Comparison of ENCODE assay signal across 19 cellular contexts in genomic region chr15:87034886-87035285, GRCh38.
DNase-seq lines count a peak whose midpoint lies in the region; ATAC-seq, FAIRE-seq and TF ChIP-seq lines count a peak whose summit lies in the region.
"Had no signal": no experiment of that assay in that cellular context is flagged by ENCODE, and none has a peak within 500 bp of the region (broad histone marks: within the 10 kb centered on the region; RNA-seq: fewer than 3 reads in every experiment).

No MANE protein-coding gene starts in this region.

- FAIRE-seq in G401.6 (lab: Jason Lieb, UNC) (peak; percentile 66), K562 (lab: Jason Lieb, UNC) (no peak), kidney (lab: Jason Lieb, UNC) (peak; percentile 47)
- FAIRE-seq: GM12878, H54 had no signal

- no peaks in the 10 kb centered on the region for H3K36me3 ChIP-seq in K562 (ENCODE audit: control insufficient read depth, insufficient read depth, low read length)
- H3K36me3 ChIP-seq in kidney (ENCODE audit: control insufficient read depth in 1 of 2, insufficient read depth in 2 of 2, low read length in 2 of 2): no peaks in the 10 kb centered on the region
- H3K36me3 ChIP-seq: HAP-1 had no signal

- H3K9me3 ChIP-seq in K562 (replicated peaks; ENCODE audit: control insufficient read depth, insufficient read depth, low read depth, low read length) (no peaks in the 10 kb centered on the region; the same call in none of the 2 replicates), kidney (ENCODE audit: control insufficient read depth in 1 of 2, low read length in 2 of 2) (no peaks in the 10 kb centered on the region)

- H3K9ac ChIP-seq in K562 (ENCODE audit: insufficient read depth in 1 of 2, low read depth in 2 of 2, low read length in 2 of 2): no peak overlapping the region
- H3K9ac ChIP-seq in kidney (ENCODE audit: low read length in 2 of 2): no peak overlapping the region

- no peak overlapping the region for H3K4me3 ChIP-seq in K562
- H3K4me3 ChIP-seq in kidney (ENCODE audit: low read length in 2 of 2): no peak overlapping the region
- H3K4me3 ChIP-seq: GM12878, HAP-1 had no signal

- intact Hi-C loops in K562 (cut with micrococcal nuclease): no loop called here
- intact Hi-C loops in kidney (cut with DNase I): no loop called here
- intact Hi-C loops in activated T-helper 2 cell treated with anti-CD3 and anti-CD28 coated beads, Interferon-gamma antibody, Interleukin-2, Interleukin-4, amounts not matched to agents 10 μg/mL and 5 μg/mL and 100 μg/mL, durations not matched to agents 14 hours and 24 hours and 36 hours (cut with micrococcal nuclease): no loop called here

- H3K4me2 ChIP-seq in K562 (ENCODE audit: insufficient read depth, low read length): no peak overlapping the region

- no peak overlapping the region for H3K27ac ChIP-seq in K562 (ENCODE audit: extremely low read depth, low read depth, low read length)
- H3K27ac ChIP-seq in kidney (ENCODE audit: low read depth in 2 of 2, low read length in 2 of 2): no peak overlapping the region

- no peak overlapping the region for H3K27ac Mint-ChIP-seq in activated T-helper 2 cell treated with anti-CD3 and anti-CD28 coated beads, Interferon-gamma antibody, Interleukin-2, Interleukin-4, amounts not matched to agents 10 μg/mL and 5 μg/mL and 100 μg/mL, durations not matched to agents 14 hours and 24 hours and 36 hours
- H3K27ac Mint-ChIP-seq: CD4-positive, alpha-beta memory T cell; HFFc6 had no signal

- no peaks in the 10 kb centered on the region for H3K27me3 ChIP-seq in K562 (ENCODE audit: control insufficient read depth in 2 of 2, insufficient read depth in 2 of 2, low read length in 2 of 2)

- WGBS in K562 (ENCODE audit: insufficient coverage, low coverage, missing lambda C conversion rate): 62% methylated on average over 16 of the region's 16 CpGs

- POLR2A ChIA-PET in K562 (lab: Yijun Ruan, JAX): no interaction called here

- no peaks in the 10 kb centered on the region for H3K79me2 ChIP-seq in K562 (ENCODE audit: control insufficient read depth, insufficient read depth, low read length)

- no peak overlapping the region for H3K4me3 Mint-ChIP-seq in activated T-helper 2 cell treated with anti-CD3 and anti-CD28 coated beads, Interferon-gamma antibody, Interleukin-2, Interleukin-4, amounts not matched to agents 10 μg/mL and 5 μg/mL and 100 μg/mL, durations not matched to agents 14 hours and 24 hours and 36 hours (ENCODE audit: low read depth)
- H3K4me3 Mint-ChIP-seq: CD4-positive, alpha-beta memory T cell; HFFc6 had no signal

- no peak overlapping the region for H2AFZ ChIP-seq in K562 (ENCODE audit: low read depth, low read length)

- no peaks in the 10 kb centered on the region for H3K9me3 Mint-ChIP-seq in activated T-helper 2 cell treated with anti-CD3 and anti-CD28 coated beads, Interferon-gamma antibody, Interleukin-2, Interleukin-4, amounts not matched to agents 10 μg/mL and 5 μg/mL and 100 μg/mL, durations not matched to agents 14 hours and 24 hours and 36 hours

- BruUV-seq in K562 (replicated peaks; lab: Mats Ljungman, UMichigan): no TSS peak

- no peaks in the 10 kb centered on the region for H3K27me3 Mint-ChIP-seq in activated T-helper 2 cell treated with anti-CD3 and anti-CD28 coated beads, Interferon-gamma antibody, Interleukin-2, Interleukin-4, amounts not matched to agents 10 μg/mL and 5 μg/mL and 100 μg/mL, durations not matched to agents 14 hours and 24 hours and 36 hours (ENCODE audit: low read depth)

- in situ Hi-C loops in K562 (cut with MboI): no loop called here

- no peak for TF ChIP-seq CTCF in K562 (IDR thresholded peaks at IDR 0.05 in 2 of 3, conservative IDR thresholded peaks at IDR 0.05 in 1 of 3; ENCODE audit: insufficient read depth in 2 of 3, low read depth in 1 of 3, low read length in 3 of 3)
- TF ChIP-seq CTCF in kidney (IDR thresholded peaks at IDR 0.05; ENCODE audit: borderline replicate concordance, extremely low read depth, insufficient read depth): no peak

- H3K4me1 Mint-ChIP-seq in activated T-helper 2 cell treated with anti-CD3 and anti-CD28 coated beads, Interferon-gamma antibody, Interleukin-2, Interleukin-4, amounts not matched to agents 10 μg/mL and 5 μg/mL and 100 μg/mL, durations not matched to agents 14 hours and 24 hours and 36 hours (ENCODE audit: low read depth): no peaks in the 10 kb centered on the region
- H3K4me1 Mint-ChIP-seq: CD4-positive, alpha-beta memory T cell had no signal

- TF ChIP-seq EP300 in K562 (IDR thresholded peaks at IDR 0.05; ENCODE audit: low read length): no peak

- ATAC-seq in K562 (no peak), GM21447 (IDR thresholded peaks at IDR 0.05; ENCODE audit: unreplicated experiment) (no peak)
- ATAC-seq: GM12878 had no signal

- H3K4me1 ChIP-seq in K562 (replicated peaks in 1 of 2; ENCODE audit: control insufficient read depth in 2 of 2, insufficient read depth in 2 of 2, low read length in 2 of 2) (no peaks in the 10 kb centered on the region), kidney (ENCODE audit: control insufficient read depth in 1 of 2, insufficient read depth in 1 of 2, low read depth in 1 of 2, low read length in 2 of 2) (no peaks in the 10 kb centered on the region)
- H3K4me1 ChIP-seq: HAP-1 had no signal

- no peaks in the 10 kb centered on the region for H3K9me1 ChIP-seq in K562 (ENCODE audit: control insufficient read depth, insufficient read depth, low read length)

- TF ChIP-seq RAD21 in K562 (CRISPR knock-in tag; conservative IDR thresholded peaks at IDR 0.05 in 1 of 2, IDR thresholded peaks at IDR 0.05 in 1 of 2): no peak

- CTCF ChIA-PET in K562 (lab: Yijun Ruan, JAX; ENCODE audit: low intra/inter-chr PET ratio): no interaction called here

- DNase-seq in K562 (ENCODE audit: extremely low read depth in 1 of 4, low spot score in 3 of 4): no peak
- no peak for DNase-seq in kidney
- DNase-seq in GM19238 (ENCODE audit: insufficient read length, low spot score): no peak
- no peak for DNase-seq in NCI-H2196 treated with DMSO at 0.1 percent for 48 hours (lab: John Stamatoyannopoulos, UW; ENCODE audit: unreplicated experiment)
- DNase-seq in activated T-helper 2 cell treated with anti-CD3 and anti-CD28 coated beads, Interferon-gamma antibody, Interleukin-2, Interleukin-4, amounts not matched to agents 10 μg/mL and 5 μg/mL and 100 μg/mL, durations not matched to agents 14 hours and 24 hours and 36 hours (ENCODE audit: low spot score): no peak
- DNase-seq: 8988T; C1 segment of cervical spinal cord; Calu3; CD4-positive, alpha-beta memory T cell; COR-L47; DND-41; GDM1; GOT3; HFFc6 had no signal

- no peaks in the 10 kb centered on the region for H3K36me3 Mint-ChIP-seq in activated T-helper 2 cell treated with anti-CD3 and anti-CD28 coated beads, Interferon-gamma antibody, Interleukin-2, Interleukin-4, amounts not matched to agents 10 μg/mL and 5 μg/mL and 100 μg/mL, durations not matched to agents 14 hours and 24 hours and 36 hours (ENCODE audit: low read depth)
- H3K36me3 Mint-ChIP-seq: CD4-positive, alpha-beta memory T cell had no signal

- no peaks in the 10 kb centered on the region for H4K20me1 ChIP-seq in K562 (replicated peaks; ENCODE audit: control insufficient read depth, insufficient read depth, low read length)

- TF ChIP-seq POLR2A in K562 (conservative IDR thresholded peaks at IDR 0.05): no peak

TF ChIP-seq in K562, 482 proteins besides CTCF, POLR2A, EP300 and RAD21:
- TF ChIP-seq NFIX (CRISPR knock-in tag; IDR thresholded peaks at IDR 0.05; ENCODE audit: low read depth) (peak; percentile 61), NFYB (IDR thresholded peaks at IDR 0.05; ENCODE audit: extremely low read depth, insufficient read length) (no peak), MTF1 (CRISPR knock-in tag; IDR thresholded peaks at IDR 0.05; ENCODE audit: borderline replicate concordance) (peak; percentile 55; the same call in 1 of the 2 replicates)
